In genomic region chr1:109892476-109893368, GRCh38 we compare ENCODE assay signal across 16 cellular contexts. TPM values are rescaled to one million over a fixed set of nuclear protein-coding genes. Genes with fewer than 3 reads are reported as not detected.
DNase-seq lines count a peak whose midpoint lies in the region; ATAC-seq and TF ChIP-seq lines count a peak whose summit lies in the region.
"Had no signal": no experiment of that assay in that cellular context is flagged by ENCODE, and none has a peak within 500 bp of the region (broad histone marks: within the 10 kb centered on the region; RNA-seq: fewer than 3 reads in every experiment).

No MANE protein-coding gene starts in this region.

- H3K27me3 ChIP-seq in smooth muscle cell (ENCODE audit: low read depth), result no peaks in the 10 kb centered on the region
- H3K27me3 ChIP-seq: neutrophil, tibial artery had no signal

- DNase-seq in DMS53 (lab: John Stamatoyannopoulos, UW) (peak; percentile 48), DMS53 treated with DMSO at 0.1 percent for 48 hours (lab: John Stamatoyannopoulos, UW; ENCODE audit: unreplicated experiment) (no peak), iris pigment epithelial cell (ENCODE audit: low read depth) (peak; percentile 36), smooth muscle cell (lab: John Stamatoyannopoulos, UW; ENCODE audit: unreplicated experiment) (no peak), GM10266 (ENCODE audit: extremely low spot score) (no peak)
- no peak for DNase-seq in activated T-helper 2 cell treated with anti-CD3 and anti-CD28 coated beads, Interferon-gamma antibody, Interleukin-2, Interleukin-4, amounts not matched to agents 10 μg/mL and 5 μg/mL and 100 μg/mL, durations not matched to agents 14 hours and 24 hours and 36 hours (ENCODE audit: low spot score)
- DNase-seq: activated CD4-positive, alpha-beta T cell treated with anti-CD3 and anti-CD28 coated beads for 4 hours; activated naive CD4-positive, alpha-beta T cell treated with anti-CD3 and anti-CD28 coated beads, Interleukin-2, amount 50 U/mL, for 16 hours; DMS79; effector CD8-positive, alpha-beta T cell; KBM-7; tibial artery had no signal

- peak overlapping the region; percentile 35 for H3K4me2 ChIP-seq in smooth muscle cell

- H2AFZ ChIP-seq in smooth muscle cell (ENCODE audit: low read depth), result peak overlapping the region; percentile 36

- no peak overlapping the region for H3K27ac Mint-ChIP-seq in activated T-helper 2 cell treated with anti-CD3 and anti-CD28 coated beads, Interferon-gamma antibody, Interleukin-2, Interleukin-4, amounts not matched to agents 10 μg/mL and 5 μg/mL and 100 μg/mL, durations not matched to agents 14 hours and 24 hours and 36 hours

- intact Hi-C loops in activated T-helper 2 cell treated with anti-CD3 and anti-CD28 coated beads, Interferon-gamma antibody, Interleukin-2, Interleukin-4, amounts not matched to agents 10 μg/mL and 5 μg/mL and 100 μg/mL, durations not matched to agents 14 hours and 24 hours and 36 hours (cut with micrococcal nuclease), result no loop called here

- peaks cover 10% of the 10 kb centered on the region for H3K4me1 ChIP-seq in smooth muscle cell (ENCODE audit: low read depth)

- H3K79me2 ChIP-seq in smooth muscle cell (ENCODE audit: low read depth), result no peaks in the 10 kb centered on the region

- H3K27ac ChIP-seq in smooth muscle cell (ENCODE audit: low read depth), result peak overlapping the region; percentile 7
- H3K27ac ChIP-seq: 22Rv1, neutrophil, tibial artery had no signal

- H4K20me1 ChIP-seq in smooth muscle cell (ENCODE audit: low read depth), result no peaks in the 10 kb centered on the region

- 72% methylated on average over 10 of the region's 10 CpGs for WGBS in smooth muscle cell (ENCODE audit: low lambda C conversion rate)

- ATAC-seq in GM18502 (IDR thresholded peaks at IDR 0.05; ENCODE audit: poor library complexity, unreplicated experiment) (no peak), GM21786 (IDR thresholded peaks at IDR 0.05; ENCODE audit: unreplicated experiment) (no peak)

- H3K36me3 Mint-ChIP-seq in activated T-helper 2 cell treated with anti-CD3 and anti-CD28 coated beads, Interferon-gamma antibody, Interleukin-2, Interleukin-4, amounts not matched to agents 10 μg/mL and 5 μg/mL and 100 μg/mL, durations not matched to agents 14 hours and 24 hours and 36 hours (ENCODE audit: low read depth), result no peaks in the 10 kb centered on the region

- H3K4me1 Mint-ChIP-seq in activated T-helper 2 cell treated with anti-CD3 and anti-CD28 coated beads, Interferon-gamma antibody, Interleukin-2, Interleukin-4, amounts not matched to agents 10 μg/mL and 5 μg/mL and 100 μg/mL, durations not matched to agents 14 hours and 24 hours and 36 hours (ENCODE audit: low read depth), result peaks cover 38% of the 10 kb centered on the region

- H3K9me3 ChIP-seq in smooth muscle cell (replicated peaks; ENCODE audit: low read depth), result no peaks in the 10 kb centered on the region
- H3K9me3 ChIP-seq: neutrophil, tibial artery had no signal

- H3K4me3 Mint-ChIP-seq in activated T-helper 2 cell treated with anti-CD3 and anti-CD28 coated beads, Interferon-gamma antibody, Interleukin-2, Interleukin-4, amounts not matched to agents 10 μg/mL and 5 μg/mL and 100 μg/mL, durations not matched to agents 14 hours and 24 hours and 36 hours (ENCODE audit: low read depth), result peak overlapping the region; percentile 43

- TF ChIP-seq CTCF in smooth muscle cell (IDR thresholded peaks at IDR 0.05; ENCODE audit: borderline replicate concordance, insufficient read depth, poor library complexity, severe bottlenecking) (no peak), GM10266 (IDR thresholded peaks at IDR 0.05; ENCODE audit: control insufficient read depth, insufficient read depth, low read depth, missing control alignments) (no peak)

- H3K9me3 Mint-ChIP-seq in activated T-helper 2 cell treated with anti-CD3 and anti-CD28 coated beads, Interferon-gamma antibody, Interleukin-2, Interleukin-4, amounts not matched to agents 10 μg/mL and 5 μg/mL and 100 μg/mL, durations not matched to agents 14 hours and 24 hours and 36 hours, result no peaks in the 10 kb centered on the region

- no peaks in the 10 kb centered on the region for H3K27me3 Mint-ChIP-seq in activated T-helper 2 cell treated with anti-CD3 and anti-CD28 coated beads, Interferon-gamma antibody, Interleukin-2, Interleukin-4, amounts not matched to agents 10 μg/mL and 5 μg/mL and 100 μg/mL, durations not matched to agents 14 hours and 24 hours and 36 hours (ENCODE audit: low read depth)

- H3F3A ChIP-seq in smooth muscle cell (ENCODE audit: low read depth), result no peaks in the 10 kb centered on the region

- no peak overlapping the region for H3K4me3 ChIP-seq in smooth muscle cell
- H3K4me3 ChIP-seq: tibial artery had no signal

- no peaks in the 10 kb centered on the region for H3K36me3 ChIP-seq in smooth muscle cell (ENCODE audit: low read depth)
- H3K36me3 ChIP-seq: neutrophil, tibial artery had no signal

- peak overlapping the region; percentile 22 for H3K9ac ChIP-seq in smooth muscle cell (ENCODE audit: low read depth)

RNA-seq across cellular contexts. Expression of gene CSF1, which starts 17.9 kb away (rescaled TPM):
- total RNA-seq in activated T-helper 2 cell treated with anti-CD3 and anti-CD28 coated beads, Interferon-gamma antibody, Interleukin-2, Interleukin-4, amounts not matched to agents 10 μg/mL and 5 μg/mL and 100 μg/mL, durations not matched to agents 14 hours and 24 hours and 36 hours, result 251 and 252 TPM in 2 replicates
- 30.9 and 43.4 TPM in 2 replicates for total RNA-seq in smooth muscle cell
- 17.1 and 22.4 TPM in 2 replicates for polyA plus RNA-seq in smooth muscle cell

Comparison
In these comparisons a context has a peak if more than half of its experiments do, and no peak if none do; other contexts are left out.
1. DNase-seq: peak in DMS53 (single experiment) and iris pigment epithelial cell (single experiment); none in DMS53 treated with DMSO at 0.1 percent for 48 hours (single experiment), activated T-helper 2 cell treated with anti-CD3 and anti-CD28 coated beads, Interferon-gamma antibody, Interleukin-2, Interleukin-4, amounts not matched to agents 10 μg/mL and 5 μg/mL and 100 μg/mL, durations not matched to agents 14 hours and 24 hours and 36 hours (single experiment), smooth muscle cell (single experiment) and GM10266 (single experiment).